In genomic region chr3:58204713-58205112, GRCh38 we compare ENCODE assay signal across 2 cellular contexts.
TF ChIP-seq lines count a peak whose summit lies in the region.

No MANE protein-coding gene starts in this region.

TF ChIP-seq in A549, 52 proteins besides CTCF, POLR2A, EP300 and RAD21:
- TF ChIP-seq MAFK (IDR thresholded peaks at IDR 0.05; ENCODE audit: partially characterized antibody) (peak; percentile 50), MAX (IDR thresholded peaks at IDR 0.05) (no peak), NR3C1 (IDR thresholded peaks at IDR 0.05) (no peak), REST (IDR thresholded peaks at IDR 0.05) (no peak), JUN (IDR thresholded peaks at IDR 0.05) (no peak), ATOH8 (CRISPR knock-in tag; IDR thresholded peaks at IDR 0.05; ENCODE audit: low read depth) (no peak), RCOR1 (IDR thresholded peaks at IDR 0.05; ENCODE audit: low read depth, low read length) (no peak)

TF ChIP-seq in HepG2, 621 proteins besides CTCF, POLR2A, EP300 and RAD21:
- peak; percentile 33 to 68; a peak in 3 of 4 replicates for TF ChIP-seq MAFK (conservative IDR thresholded peaks at IDR 0.05 in 1 of 2, IDR thresholded peaks at IDR 0.05 in 1 of 2; ENCODE audit: low read length in 2 of 2)
- TF ChIP-seq MAFF (IDR thresholded peaks at IDR 0.05; ENCODE audit: low read depth, low read length), result peak; percentile 62; the same call in 1 of the 2 replicates
- TF ChIP-seq PRPF4 (IDR thresholded peaks at IDR 0.05; ENCODE audit: low read depth, low read length, poor library complexity, severe bottlenecking), result no peak
